ENCODE assay signal across 1 cellular context in genomic region chr17:76540381-76541300, GRCh38.
A peak's percentile ranks its signal among the peaks of the same experiment; 100 is the strongest.
TF ChIP-seq lines count a peak whose summit lies in the region.

No MANE protein-coding gene starts in this region.

TF ChIP-seq in HepG2, 621 proteins besides CTCF, POLR2A, EP300 and RAD21 (continued from another document and continues in another):
- TF ChIP-seq ZXDC (CRISPR knock-in tag; IDR thresholded peaks at IDR 0.05), result no peak
- no peak for TF ChIP-seq ZNF839 (CRISPR knock-in tag; IDR thresholded peaks at IDR 0.05; ENCODE audit: borderline replicate concordance)
- no peak for TF ChIP-seq KDM2A (CRISPR knock-in tag; IDR thresholded peaks at IDR 0.05; ENCODE audit: borderline replicate concordance, low read depth)
- peak; percentile 97 for TF ChIP-seq ATF2 (CRISPR knock-in tag; IDR thresholded peaks at IDR 0.05)
- TF ChIP-seq SMC3 (IDR thresholded peaks at IDR 0.05; ENCODE audit: low read length), result no peak
- peak; percentile 18; the same call in 1 of the 2 replicates for TF ChIP-seq ZNF788 (CRISPR knock-in tag; IDR thresholded peaks at IDR 0.05; ENCODE audit: borderline replicate concordance)
- TF ChIP-seq DRAP1 (CRISPR knock-in tag; IDR thresholded peaks at IDR 0.05), result no peak
- TF ChIP-seq FIP1L1 (IDR thresholded peaks at IDR 0.05; ENCODE audit: borderline replicate concordance, insufficient read depth, low read depth, low read length), result no peak
- TF ChIP-seq AHDC1 (CRISPR knock-in tag; IDR thresholded peaks at IDR 0.05; ENCODE audit: borderline replicate concordance), result no peak
- peak; percentile 15; the same call in 1 of the 2 replicates for TF ChIP-seq MTA1 (CRISPR knock-in tag; IDR thresholded peaks at IDR 0.05; ENCODE audit: borderline replicate concordance)
- TF ChIP-seq MAZ (IDR thresholded peaks at IDR 0.05; ENCODE audit: borderline replicate concordance, low read depth, low read length), result peak; percentile 24; the same call in 1 of the 2 replicates
- 0 out of 2 replicates have a peak, but pooled peaks have one; percentile 22 for TF ChIP-seq MAZ (CRISPR knock-in tag; IDR thresholded peaks at IDR 0.05; ENCODE audit: low read depth)
- no peak for TF ChIP-seq ZNF207 (IDR thresholded peaks at IDR 0.05; ENCODE audit: borderline replicate concordance)
- TF ChIP-seq ZNF142 (CRISPR knock-in tag; IDR thresholded peaks at IDR 0.05), result no peak
- no peak for TF ChIP-seq FOXK1 (CRISPR knock-in tag; IDR thresholded peaks at IDR 0.05; ENCODE audit: borderline replicate concordance, low read depth)
- no peak for TF ChIP-seq ZFP41 (CRISPR knock-in tag; IDR thresholded peaks at IDR 0.05; ENCODE audit: borderline replicate concordance)
- TF ChIP-seq BHLHE40 (IDR thresholded peaks at IDR 0.05; ENCODE audit: low read length), result 0 out of 2 replicates have a peak, but pooled peaks have one; percentile 19
- no peak for TF ChIP-seq HOXA7 (CRISPR knock-in tag; IDR thresholded peaks at IDR 0.05)
- TF ChIP-seq ZFX (CRISPR knock-in tag; IDR thresholded peaks at IDR 0.05; ENCODE audit: low read depth), result 0 out of 2 replicates have a peak, but pooled peaks have one; percentile 12
- peak; percentile 88 for TF ChIP-seq ZNF652 (CRISPR knock-in tag; IDR thresholded peaks at IDR 0.05; ENCODE audit: borderline replicate concordance, low read depth)
- TF ChIP-seq AGO2 (optimal IDR thresholded peaks at IDR 0.05; ENCODE audit: low read depth, low read length), result peak; percentile 61
- TF ChIP-seq MYPOP (CRISPR knock-in tag; IDR thresholded peaks at IDR 0.05), result no peak
- TF ChIP-seq GTF3A (CRISPR knock-in tag; conservative IDR thresholded peaks at IDR 0.05), result 0 out of 2 replicates have a peak, but pooled peaks have one; percentile 40
- no peak for TF ChIP-seq TERF1 (CRISPR knock-in tag; IDR thresholded peaks at IDR 0.05)
- TF ChIP-seq SIN3B (IDR thresholded peaks at IDR 0.05; ENCODE audit: low read length), result no peak
- peak; percentile 63 for TF ChIP-seq NFYB (CRISPR knock-in tag; IDR thresholded peaks at IDR 0.05)
- TF ChIP-seq ZBTB25 (CRISPR knock-in tag; IDR thresholded peaks at IDR 0.05), result no peak
- TF ChIP-seq ZNF34 (CRISPR knock-in tag; IDR thresholded peaks at IDR 0.05; ENCODE audit: borderline replicate concordance), result no peak
- no peak for TF ChIP-seq ZNF282 (IDR thresholded peaks at IDR 0.05; ENCODE audit: partially characterized antibody)
